8 cellular contexts compared by ENCODE assay signal in the genomic region with DNA sequence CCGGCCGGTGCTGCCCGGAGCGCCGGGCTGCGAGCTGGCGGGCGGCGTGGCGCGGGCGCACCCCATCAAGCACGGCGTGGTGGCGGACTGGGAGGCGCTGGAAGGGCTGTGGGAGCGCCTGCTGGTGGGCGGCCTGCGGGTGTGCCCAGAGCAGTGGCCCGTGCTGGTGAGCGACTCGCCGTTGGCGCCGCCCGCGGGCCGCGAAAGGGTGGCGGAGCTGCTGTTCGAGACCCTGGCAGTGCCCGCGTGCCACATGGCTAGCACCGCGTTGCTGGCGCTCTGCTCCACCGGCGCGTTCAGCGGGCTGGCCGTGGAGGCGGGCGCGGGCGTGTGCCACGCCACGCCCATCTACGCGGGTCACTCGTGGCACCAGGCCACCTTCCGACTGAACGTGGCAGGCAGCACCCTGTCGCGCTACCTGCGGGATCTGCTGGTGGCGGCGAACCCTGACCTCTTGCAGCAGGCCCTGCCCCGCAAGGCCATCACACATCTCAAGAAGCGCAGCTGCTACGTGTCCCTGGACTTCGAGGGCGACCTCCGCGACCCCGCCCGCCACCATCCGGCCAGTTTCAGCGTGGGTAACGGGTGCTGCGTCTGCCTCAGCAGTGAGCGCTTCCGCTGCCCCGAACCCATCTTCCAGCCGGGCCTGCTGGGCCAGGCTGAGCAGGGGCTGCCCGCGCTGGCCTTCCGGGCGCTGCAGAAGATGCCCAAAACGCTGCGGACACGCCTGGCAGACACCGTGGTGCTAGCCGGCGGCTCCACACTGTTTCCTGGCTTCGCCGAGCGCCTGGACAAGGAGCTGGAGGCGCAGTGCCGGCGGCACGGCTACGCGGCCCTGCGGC. TPM values are rescaled to one million over a fixed set of nuclear protein-coding genes. Genes with fewer than 3 reads are reported as not detected.
DNase-seq lines count a peak whose midpoint lies in the region; ATAC-seq, FAIRE-seq and TF ChIP-seq lines count a peak whose summit lies in the region.

No MANE protein-coding gene starts in this region.

- peak overlapping the region; percentile 77 for H3K27ac ChIP-seq in cingulate gyrus (ENCODE audit: low read depth, low read length)
- H3K27ac ChIP-seq in HepG2 (ENCODE audit: extremely low read length, insufficient read depth, low read length), result no peak overlapping the region

- no peak overlapping the region for H3K4me2 ChIP-seq in HepG2 (ENCODE audit: low read depth, low read length)

- H3K79me2 ChIP-seq in HepG2 (ENCODE audit: insufficient read depth, low read length), result peaks cover 17% of the 10 kb centered on the region

- peak; percentile 84 for DNase-seq in COLO668 (lab: John Stamatoyannopoulos, UW; ENCODE audit: unreplicated experiment)
- DNase-seq in HuH-7.5 (ENCODE audit: low spot score), result peak; percentile 70
- DNase-seq in activated B cell treated with CpG ODN at 0.5 μM for 24 hours, result peak; percentile 76
- DNase-seq in HepG2 (ENCODE audit: low spot score), result no peak
- peak; percentile 43 to 51 for DNase-seq in stimulated activated CD4-positive, alpha-beta T cell treated with anti-CD3 and anti-CD28 coated beads, Interleukin-4, amount 100 ng/mL, for 4 hours
- DNase-seq in NCI-H524 treated with DMSO at 0.1 percent for 48 hours (lab: John Stamatoyannopoulos, UW), result no peak

- TF ChIP-seq RAD21 in HepG2 (CRISPR knock-in tag; IDR thresholded peaks at IDR 0.05), result peak; percentile 93

- peaks cover 19 to 41% of the 10 kb centered on the region in 2 experiments for H3K36me3 ChIP-seq in HepG2 (replicated peaks in 1 of 2; ENCODE audit: control insufficient read depth in 1 of 2, insufficient read depth in 2 of 2, low read length in 2 of 2)

- ATAC-seq in GM19467 (IDR thresholded peaks at IDR 0.05; ENCODE audit: unreplicated experiment) (peak; percentile 36), activated B cell treated with CpG ODN at 0.5 μM for 24 hours (ENCODE audit: low read depth) (peak; percentile 11), HepG2 (no peak)

- POLR2A ChIA-PET in activated B cell treated with CpG ODN at 0.5 μM for 24 hours (lab: Charles Lee), result interaction anchor here (0.6 to 3.5 kb wide), 19 partner anchors 8 to 445 kb away, joined by 3 to 20 read pairs (median 7); a partner anchor contains a TSS
- POLR2A ChIA-PET in HepG2 (lab: Yijun Ruan, JAX), result interaction anchor here (1.0 kb wide), 1 partner anchor 178 kb away, joined by 3 read pairs; a partner anchor contains a TSS

- no peaks in the 10 kb centered on the region for H3K9me3 ChIP-seq in HepG2 (ENCODE audit: low read length)

- peaks cover 34% of the 10 kb centered on the region for H3K4me1 Mint-ChIP-seq in activated B cell treated with CpG ODN at 0.5 μM for 24 hours

- H3K36me3 Mint-ChIP-seq in activated B cell treated with CpG ODN at 0.5 μM for 24 hours (ENCODE audit: low read depth), result no peaks in the 10 kb centered on the region

- H3K27ac Mint-ChIP-seq in activated B cell treated with CpG ODN at 0.5 μM for 24 hours, result peak overlapping the region; percentile 61

- H3K9ac ChIP-seq in HepG2 (ENCODE audit: insufficient read depth, low read depth, low read length), result no peak overlapping the region

- no peak overlapping the region for H2AFZ ChIP-seq in HepG2 (ENCODE audit: low read length)

- H3K27me3 Mint-ChIP-seq in activated B cell treated with CpG ODN at 0.5 μM for 24 hours, result no peaks in the 10 kb centered on the region

- CTCF ChIA-PET in activated B cell treated with CpG ODN at 0.5 μM for 24 hours (lab: Charles Lee) (interaction anchor here (0.9 to 3.8 kb wide), 26 partner anchors 11 to 462 kb away, joined by 3 to 40 read pairs (median 5); a partner anchor contains a TSS), HepG2 (lab: Yijun Ruan, JAX; ENCODE audit: low intra/inter-chr PET ratio, low total read pairs) (interaction anchor here (0.7 to 1.9 kb wide), 2 partner anchors 210 to 463 kb away, joined by 3 to 14 read pairs; no protein-coding TSS in a partner anchor)

- no peak overlapping the region for H3K4me3 ChIP-seq in HepG2 (replicated peaks in 1 of 3; ENCODE audit: insufficient read depth in 1 of 3, low read depth in 2 of 3, low read length in 3 of 3)

- peak; percentile 61 for TF ChIP-seq CTCF in activated B cell treated with CpG ODN at 0.5 μM for 24 hours (IDR thresholded peaks at IDR 0.05)
- no peak for TF ChIP-seq CTCF in HepG2 (CRISPR knock-in tag; IDR thresholded peaks at IDR 0.05)

- no peaks in the 10 kb centered on the region for H3K9me3 Mint-ChIP-seq in activated B cell treated with CpG ODN at 0.5 μM for 24 hours

- no peak for FAIRE-seq in HepG2 (lab: Jason Lieb, UNC)

- peak in 1 of 2 experiments; percentile 26; a peak in 1 of 4 replicates for TF ChIP-seq POLR2A in HepG2 (IDR thresholded peaks at IDR 0.05; ENCODE audit: insufficient read depth in 1 of 2, low read depth in 2 of 2, low read length in 2 of 2)

- 0 out of 2 replicates have a peak, but pooled peaks cover 3% of the 10 kb centered on the region for H4K20me1 ChIP-seq in HepG2 (ENCODE audit: insufficient read depth, low read length)

- intact Hi-C loops in activated B cell treated with CpG ODN at 0.5 μM for 24 hours (cut with micrococcal nuclease) (loop anchor here (1.0 to 5.0 kb wide), 8 partner anchors 110 to 461 kb away; a partner anchor contains a TSS), HepG2 (cut with micrococcal nuclease; ENCODE audit: unreplicated experiment) (no loop called here)

- H3K27me3 ChIP-seq in HepG2 (ENCODE audit: control insufficient read depth in 1 of 2, insufficient read depth in 2 of 2, low read length in 2 of 2), result no peaks in the 10 kb centered on the region; a peak in 1 of 5 replicates

- in situ Hi-C loops in HepG2 (cut with HindIII; ENCODE audit: extremely low pct_ligation_motif_present, low pct_unique_long_range_greater_than_20kb), result no loop called here

- 97% methylated on average over 90 of the region's 94 CpGs for WGBS in HepG2 (ENCODE audit: low lambda C conversion rate)

- TF ChIP-seq EP300 in HepG2 (IDR thresholded peaks at IDR 0.05; ENCODE audit: low read depth in 2 of 2, low read length in 2 of 2) (no peak), HepG2 (CRISPR knock-in tag; IDR thresholded peaks at IDR 0.05; ENCODE audit: borderline replicate concordance) (no peak)

- peak overlapping the region; percentile 81 for H3K4me3 Mint-ChIP-seq in activated B cell treated with CpG ODN at 0.5 μM for 24 hours

- H3K4me1 ChIP-seq in HepG2 (ENCODE audit: insufficient read depth, low read length), result peaks cover 53% of the 10 kb centered on the region

- BruUV-seq in HepG2 (replicated peaks; lab: Mats Ljungman, UMichigan), result no TSS peak

RNA-seq across cellular contexts. Expression of a gene that starts 0.7 kb away (rescaled TPM):
- total RNA-seq in activated B cell treated with CpG ODN at 0.5 μM for 24 hours (2.8 and 3.9 TPM in 2 replicates), HepG2 (2016; rRNA removed; fragmentation: Illumina TruSeq; extraction: Trizol) (not detected in 2 replicates)
- not detected in 2 replicates for total RNA-seq in HepG2 (2016; cell fraction: cytosol; rRNA removed; fragmentation: Illumina TruSeq; extraction: Trizol; ENCODE audit: low read depth)
- total RNA-seq in HepG2 (2016; cell fraction: insoluble cytoplasmic fraction; rRNA removed; fragmentation: Illumina TruSeq; extraction: Trizol), result not detected in 2 replicates
- total RNA-seq in HepG2 (2016; cell fraction: membrane; rRNA removed; fragmentation: Illumina TruSeq; extraction: Trizol), result not detected in 2 replicates
- total RNA-seq in HepG2 (2016; cell fraction: nucleus; rRNA removed; fragmentation: Illumina TruSeq; extraction: Trizol), result not detected in 2 replicates
- polyA plus RNA-seq in HepG2 (2011; rRNA removed), result not detected in 2 replicates
- not detected in 2 replicates for polyA plus RNA-seq in HepG2 (2011; cell fraction: cytosol; rRNA removed)
- polyA plus RNA-seq in HepG2 (2011; cell fraction: nucleus; rRNA removed), result not detected in 2 replicates
- 0.11 and 0.12 TPM in 2 replicates for polyA plus RNA-seq in HepG2 (2012)
- polyA plus RNA-seq in HepG2 (2016; cell fraction: cytosol; fragmentation: Illumina TruSeq; extraction: Trizol; ENCODE audit: low read depth), result not detected in 2 replicates
- polyA plus RNA-seq in HepG2 (2016; cell fraction: insoluble cytoplasmic fraction; fragmentation: Illumina TruSeq; extraction: Trizol; ENCODE audit: low read depth), result not detected in 2 replicates
- polyA plus RNA-seq in HepG2 (2016; cell fraction: membrane; fragmentation: Illumina TruSeq; extraction: Trizol; ENCODE audit: low read depth), result not detected in 2 replicates
- polyA plus RNA-seq in HepG2 (2016; cell fraction: nucleus; fragmentation: Illumina TruSeq; extraction: Trizol; ENCODE audit: insufficient read depth, low read depth), result not detected in 2 replicates
- 0.12 and 3.5 TPM in 2 replicates for polyA minus RNA-seq in HepG2 (2011; rRNA and poly(A)+ RNA removed; ENCODE audit: low replicate concordance)
- not detected in 2 replicates for polyA minus RNA-seq in HepG2 (2011; cell fraction: cytosol; rRNA and poly(A)+ RNA removed)
- polyA minus RNA-seq in HepG2 (2011; cell fraction: nucleus; rRNA and poly(A)+ RNA removed), result not detected in 2 replicates

RNA-seq across cellular contexts. Expression of a gene that starts 5.3 kb away (rescaled TPM):
- total RNA-seq in activated B cell treated with CpG ODN at 0.5 μM for 24 hours, result 0.20 and 0.27 TPM in 2 replicates
- 0.09 and 0.14 TPM in 2 replicates for total RNA-seq in HepG2 (2016; rRNA removed; fragmentation: Illumina TruSeq; extraction: Trizol)
- total RNA-seq in HepG2 (2016; cell fraction: cytosol; rRNA removed; fragmentation: Illumina TruSeq; extraction: Trizol; ENCODE audit: low read depth), result 0.30 and 0.35 TPM in 2 replicates
- total RNA-seq in HepG2 (2016; cell fraction: insoluble cytoplasmic fraction; rRNA removed; fragmentation: Illumina TruSeq; extraction: Trizol), result 0.11 TPM in 1 of 2 replicates, not detected in the other
- total RNA-seq in HepG2 (2016; cell fraction: membrane; rRNA removed; fragmentation: Illumina TruSeq; extraction: Trizol), result 0.37 and 0.38 TPM in 2 replicates
- 0.31 and 0.37 TPM in 2 replicates for total RNA-seq in HepG2 (2016; cell fraction: nucleus; rRNA removed; fragmentation: Illumina TruSeq; extraction: Trizol)
- 0.16 TPM in 2 replicates for polyA plus RNA-seq in HepG2 (2011; rRNA removed)
- polyA plus RNA-seq in HepG2 (2011; cell fraction: cytosol; rRNA removed), result 0.17 and 0.29 TPM in 2 replicates
- 0.18 and 0.24 TPM in 2 replicates for polyA plus RNA-seq in HepG2 (2011; cell fraction: nucleus; rRNA removed)
- polyA plus RNA-seq in HepG2 (2012), result 0.21 and 0.32 TPM in 2 replicates
- 0.12 and 0.15 TPM in 2 replicates for polyA plus RNA-seq in HepG2 (2016; cell fraction: cytosol; fragmentation: Illumina TruSeq; extraction: Trizol; ENCODE audit: low read depth)
- 0.20 and 0.21 TPM in 2 replicates for polyA plus RNA-seq in HepG2 (2016; cell fraction: insoluble cytoplasmic fraction; fragmentation: Illumina TruSeq; extraction: Trizol; ENCODE audit: low read depth)
- polyA plus RNA-seq in HepG2 (2016; cell fraction: membrane; fragmentation: Illumina TruSeq; extraction: Trizol; ENCODE audit: low read depth), result 0.27 and 0.39 TPM in 2 replicates
- not detected in 2 replicates for polyA plus RNA-seq in HepG2 (2016; cell fraction: nucleus; fragmentation: Illumina TruSeq; extraction: Trizol; ENCODE audit: insufficient read depth, low read depth)
- polyA minus RNA-seq in HepG2 (2011; rRNA and poly(A)+ RNA removed; ENCODE audit: low replicate concordance), result 0.58 TPM in 1 of 2 replicates, not detected in the other
- not detected in 2 replicates for polyA minus RNA-seq in HepG2 (2011; cell fraction: cytosol; rRNA and poly(A)+ RNA removed)
- 0.26 TPM in 1 of 2 replicates, not detected in the other for polyA minus RNA-seq in HepG2 (2011; cell fraction: nucleus; rRNA and poly(A)+ RNA removed)

RNA-seq across cellular contexts. Expression of a gene that starts 6.8 kb away (rescaled TPM):
- 7.5 and 8.4 TPM in 2 replicates for total RNA-seq in activated B cell treated with CpG ODN at 0.5 μM for 24 hours
- 26.4 and 61.5 TPM in 2 replicates for total RNA-seq in HepG2 (2016; rRNA removed; fragmentation: Illumina TruSeq; extraction: Trizol)
- total RNA-seq in HepG2 (2016; cell fraction: cytosol; rRNA removed; fragmentation: Illumina TruSeq; extraction: Trizol; ENCODE audit: low read depth), result 43.9 and 46.0 TPM in 2 replicates
- 23.2 and 62.1 TPM in 2 replicates for total RNA-seq in HepG2 (2016; cell fraction: insoluble cytoplasmic fraction; rRNA removed; fragmentation: Illumina TruSeq; extraction: Trizol)
- total RNA-seq in HepG2 (2016; cell fraction: membrane; rRNA removed; fragmentation: Illumina TruSeq; extraction: Trizol), result 62.7 and 67.8 TPM in 2 replicates
- 71.4 and 86.1 TPM in 2 replicates for total RNA-seq in HepG2 (2016; cell fraction: nucleus; rRNA removed; fragmentation: Illumina TruSeq; extraction: Trizol)
- 65.5 and 81.8 TPM in 2 replicates for polyA plus RNA-seq in HepG2 (2011; rRNA removed)
- 30.3 and 70.4 TPM in 2 replicates for polyA plus RNA-seq in HepG2 (2011; cell fraction: cytosol; rRNA removed)
- 585 and 688 TPM in 2 replicates for polyA plus RNA-seq in HepG2 (2011; cell fraction: nucleus; rRNA removed)
- 32.0 and 41.2 TPM in 2 replicates for polyA plus RNA-seq in HepG2 (2012)
- 18.6 and 21.1 TPM in 2 replicates for polyA plus RNA-seq in HepG2 (2016; cell fraction: cytosol; fragmentation: Illumina TruSeq; extraction: Trizol; ENCODE audit: low read depth)
- 21.8 and 29.6 TPM in 2 replicates for polyA plus RNA-seq in HepG2 (2016; cell fraction: insoluble cytoplasmic fraction; fragmentation: Illumina TruSeq; extraction: Trizol; ENCODE audit: low read depth)
- 29.2 TPM in 2 replicates for polyA plus RNA-seq in HepG2 (2016; cell fraction: membrane; fragmentation: Illumina TruSeq; extraction: Trizol; ENCODE audit: low read depth)
- polyA plus RNA-seq in HepG2 (2016; cell fraction: nucleus; fragmentation: Illumina TruSeq; extraction: Trizol; ENCODE audit: insufficient read depth, low read depth), result 161 and 163 TPM in 2 replicates
- 148 and 154 TPM in 2 replicates for polyA minus RNA-seq in HepG2 (2011; rRNA and poly(A)+ RNA removed; ENCODE audit: low replicate concordance)
- 27.1 and 33.2 TPM in 2 replicates for polyA minus RNA-seq in HepG2 (2011; cell fraction: cytosol; rRNA and poly(A)+ RNA removed)
- polyA minus RNA-seq in HepG2 (2011; cell fraction: nucleus; rRNA and poly(A)+ RNA removed), result 103 and 112 TPM in 2 replicates

RNA-seq across cellular contexts. Expression of a gene that starts 18.7 kb away (rescaled TPM):
- total RNA-seq in activated B cell treated with CpG ODN at 0.5 μM for 24 hours (6.7 and 8.9 TPM in 2 replicates), HepG2 (2016; rRNA removed; fragmentation: Illumina TruSeq; extraction: Trizol) (25.3 and 39.4 TPM in 2 replicates)
- total RNA-seq in HepG2 (2016; cell fraction: cytosol; rRNA removed; fragmentation: Illumina TruSeq; extraction: Trizol; ENCODE audit: low read depth), result 23.5 and 26.5 TPM in 2 replicates
- 22.9 and 41.6 TPM in 2 replicates for total RNA-seq in HepG2 (2016; cell fraction: insoluble cytoplasmic fraction; rRNA removed; fragmentation: Illumina TruSeq; extraction: Trizol)
- 49.7 and 51.9 TPM in 2 replicates for total RNA-seq in HepG2 (2016; cell fraction: membrane; rRNA removed; fragmentation: Illumina TruSeq; extraction: Trizol)
- total RNA-seq in HepG2 (2016; cell fraction: nucleus; rRNA removed; fragmentation: Illumina TruSeq; extraction: Trizol), result 29.5 and 34.7 TPM in 2 replicates
- polyA plus RNA-seq in HepG2 (2011; rRNA removed), result 22.5 and 25.5 TPM in 2 replicates
- polyA plus RNA-seq in HepG2 (2011; cell fraction: cytosol; rRNA removed), result 14.5 and 25.4 TPM in 2 replicates
- 50.7 and 66.4 TPM in 2 replicates for polyA plus RNA-seq in HepG2 (2011; cell fraction: nucleus; rRNA removed)
- polyA plus RNA-seq in HepG2 (2012), result 14.4 and 23.5 TPM in 2 replicates
- polyA plus RNA-seq in HepG2 (2016; cell fraction: cytosol; fragmentation: Illumina TruSeq; extraction: Trizol; ENCODE audit: low read depth), result 39.6 and 41.6 TPM in 2 replicates
- 32.3 and 37.3 TPM in 2 replicates for polyA plus RNA-seq in HepG2 (2016; cell fraction: insoluble cytoplasmic fraction; fragmentation: Illumina TruSeq; extraction: Trizol; ENCODE audit: low read depth)
- polyA plus RNA-seq in HepG2 (2016; cell fraction: membrane; fragmentation: Illumina TruSeq; extraction: Trizol; ENCODE audit: low read depth), result 56.5 and 59.4 TPM in 2 replicates
- polyA plus RNA-seq in HepG2 (2016; cell fraction: nucleus; fragmentation: Illumina TruSeq; extraction: Trizol; ENCODE audit: insufficient read depth, low read depth), result 97.6 and 106 TPM in 2 replicates
- 35.0 and 64.5 TPM in 2 replicates for polyA minus RNA-seq in HepG2 (2011; rRNA and poly(A)+ RNA removed; ENCODE audit: low replicate concordance)
- polyA minus RNA-seq in HepG2 (2011; cell fraction: cytosol; rRNA and poly(A)+ RNA removed), result 7.4 and 10.7 TPM in 2 replicates
- polyA minus RNA-seq in HepG2 (2011; cell fraction: nucleus; rRNA and poly(A)+ RNA removed), result 8.0 and 10.6 TPM in 2 replicates

RNA-seq across cellular contexts. Expression of a gene that starts 52.6 kb away (rescaled TPM):
- 6.8 and 7.7 TPM in 2 replicates for total RNA-seq in activated B cell treated with CpG ODN at 0.5 μM for 24 hours
- not detected in 2 replicates for total RNA-seq in HepG2 (2016; rRNA removed; fragmentation: Illumina TruSeq; extraction: Trizol)
- total RNA-seq in HepG2 (2016; cell fraction: cytosol; rRNA removed; fragmentation: Illumina TruSeq; extraction: Trizol; ENCODE audit: low read depth), result not detected in 2 replicates
- not detected in 2 replicates for total RNA-seq in HepG2 (2016; cell fraction: insoluble cytoplasmic fraction; rRNA removed; fragmentation: Illumina TruSeq; extraction: Trizol)
- not detected in 2 replicates for total RNA-seq in HepG2 (2016; cell fraction: membrane; rRNA removed; fragmentation: Illumina TruSeq; extraction: Trizol)
- not detected in 2 replicates for total RNA-seq in HepG2 (2016; cell fraction: nucleus; rRNA removed; fragmentation: Illumina TruSeq; extraction: Trizol)
- polyA plus RNA-seq in HepG2 (2011; rRNA removed), result not detected in 2 replicates
- polyA plus RNA-seq in HepG2 (2011; cell fraction: cytosol; rRNA removed), result 0.01 TPM in 1 of 2 replicates, not detected in the other
- polyA plus RNA-seq in HepG2 (2011; cell fraction: nucleus; rRNA removed), result not detected in 2 replicates
- 0.07 TPM in 1 of 2 replicates, not detected in the other for polyA plus RNA-seq in HepG2 (2012)
- polyA plus RNA-seq in HepG2 (2016; cell fraction: cytosol; fragmentation: Illumina TruSeq; extraction: Trizol; ENCODE audit: low read depth), result not detected in 2 replicates
- polyA plus RNA-seq in HepG2 (2016; cell fraction: insoluble cytoplasmic fraction; fragmentation: Illumina TruSeq; extraction: Trizol; ENCODE audit: low read depth), result not detected in 2 replicates
- polyA plus RNA-seq in HepG2 (2016; cell fraction: membrane; fragmentation: Illumina TruSeq; extraction: Trizol; ENCODE audit: low read depth), result not detected in 2 replicates
- polyA plus RNA-seq in HepG2 (2016; cell fraction: nucleus; fragmentation: Illumina TruSeq; extraction: Trizol; ENCODE audit: insufficient read depth, low read depth), result not detected in 2 replicates
- 0.20 and 11.4 TPM in 2 replicates for polyA minus RNA-seq in HepG2 (2011; rRNA and poly(A)+ RNA removed; ENCODE audit: low replicate concordance)
- polyA minus RNA-seq in HepG2 (2011; cell fraction: cytosol; rRNA and poly(A)+ RNA removed), result not detected in 2 replicates
- polyA minus RNA-seq in HepG2 (2011; cell fraction: nucleus; rRNA and poly(A)+ RNA removed), result not detected in 2 replicates

Comparison
In these comparisons a context has a peak if more than half of its experiments do, and no peak if none do; other contexts are left out.
1. DNase-seq: peak in COLO668 (single experiment), HuH-7.5 (single experiment), activated B cell treated with CpG ODN at 0.5 μM for 24 hours (single experiment) and stimulated activated CD4-positive, alpha-beta T cell treated with anti-CD3 and anti-CD28 coated beads, Interleukin-4, amount 100 ng/mL, for 4 hours (2 of 2); none in HepG2 (single experiment) and NCI-H524 treated with DMSO at 0.1 percent for 48 hours (single experiment).